ENCODE assay signal across 18 cellular contexts in the genomic region with DNA sequence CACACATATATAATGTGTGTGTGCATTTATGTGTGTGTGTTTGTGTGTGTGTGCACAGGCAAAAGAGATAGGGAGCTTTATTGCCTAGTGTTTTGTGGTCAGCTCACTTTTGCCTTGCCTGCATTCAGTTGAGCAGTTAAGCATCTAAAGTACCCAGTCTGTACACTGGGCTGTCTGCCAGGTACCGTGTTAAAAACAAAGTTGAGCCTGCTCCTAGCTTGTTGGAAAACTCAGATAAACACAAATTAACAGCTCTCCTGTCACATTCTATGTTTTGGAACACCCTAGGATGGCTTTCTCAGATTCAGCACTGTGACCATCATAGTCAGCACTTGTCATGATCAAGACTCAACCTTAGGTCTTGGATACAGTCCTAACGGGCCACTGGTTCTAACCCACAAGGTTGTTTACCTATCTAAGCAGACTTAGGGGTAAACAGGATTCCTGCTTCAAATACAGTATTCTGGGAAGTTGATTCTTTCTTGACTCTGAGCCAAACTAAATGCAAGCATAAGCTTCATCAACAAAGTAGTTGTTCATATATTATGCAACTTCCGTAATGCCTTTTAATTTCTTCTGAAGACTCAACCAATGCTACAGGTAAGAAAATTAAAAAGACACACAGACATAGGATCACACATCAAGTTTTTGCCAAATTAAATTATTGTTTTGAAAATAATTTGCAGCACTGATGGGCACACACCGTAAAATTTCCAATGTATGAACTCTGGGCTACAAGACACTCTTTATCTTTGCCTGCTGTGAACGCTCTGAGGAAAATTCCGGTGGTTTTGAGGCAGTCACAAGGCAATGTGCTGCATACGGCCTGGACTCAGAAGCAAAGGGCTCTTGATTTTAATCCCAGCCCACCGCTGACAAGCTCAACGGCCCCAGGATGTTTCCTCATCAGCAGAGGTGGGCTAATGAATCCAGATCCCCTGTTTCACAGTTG. TPM values are rescaled to one million over a fixed set of nuclear protein-coding genes. Genes with fewer than 3 reads are reported as not detected.
A peak's percentile ranks its signal among the peaks of the same experiment; 100 is the strongest.
DNase-seq lines count a peak whose midpoint lies in the region; FAIRE-seq and TF ChIP-seq lines count a peak whose summit lies in the region.
"Had no signal": no experiment of that assay in that cellular context is flagged by ENCODE, and none has a peak within 500 bp of the region (broad histone marks: within the 10 kb centered on the region; RNA-seq: fewer than 3 reads in every experiment).

No MANE protein-coding gene starts in this region.

- H4K8ac ChIP-seq in mesenchymal stem cell (ENCODE audit: low read length): no peak overlapping the region

- peak overlapping the region in 1 of 2 experiments; percentile 26 for H3K18ac ChIP-seq in mesenchymal stem cell (ENCODE audit: low read depth in 1 of 2, low read length in 2 of 2)

- H3K23ac ChIP-seq in mesenchymal stem cell (ENCODE audit: low read length in 2 of 2): no peak overlapping the region

- H3K4me1 ChIP-seq in mesenchymal stem cell (ENCODE audit: control insufficient read depth, insufficient read depth, low read depth, low read length) (peaks cover 11% of the 10 kb centered on the region), thyroid gland (no peaks in the 10 kb centered on the region)
- H3K4me1 ChIP-seq: adrenal gland, left lung had no signal

- 66% methylated on average over 8 of the region's 9 CpGs for WGBS in mesenchymal stem cell
- WGBS in thyroid gland, 2 donors: 68 to 72% methylated on average over 9 of the region's 9 CpGs

- no peak overlapping the region for H2BK120ac ChIP-seq in mesenchymal stem cell (ENCODE audit: low read depth, low read length)

- H3K9ac ChIP-seq in mesenchymal stem cell (ENCODE audit: low read length): no peak overlapping the region

- H3K79me1 ChIP-seq in mesenchymal stem cell (replicated peaks; ENCODE audit: low read length, poor library complexity, severe bottlenecking): no peaks in the 10 kb centered on the region

- H3K9me3 ChIP-seq in mesenchymal stem cell (ENCODE audit: control insufficient read depth, low read length): no peaks in the 10 kb centered on the region
- H3K9me3 ChIP-seq in thyroid gland: no peaks in the 10 kb centered on the region
- H3K9me3 ChIP-seq: adrenal gland, left lung, right atrium auricular region, thoracic aorta had no signal

- peak; percentile 75 for DNase-seq in RPMI8226
- DNase-seq in dermis blood vessel endothelial cell: peak; percentile 23
- DNase-seq in mesenchymal stem cell: peak; percentile 74
- peak; percentile 41 to 49 for DNase-seq in thyroid gland
- no peak for DNase-seq in NCI-H1092 (lab: John Stamatoyannopoulos, UW)
- no peak for DNase-seq in activated naive CD4-positive, alpha-beta T cell treated with anti-CD3 and anti-CD28 coated beads, Interleukin-2, amount 50 U/mL, for 16 hours
- DNase-seq in GM12892 (ENCODE audit: insufficient read length): no peak
- DNase-seq: adrenal gland; hippocampal formation; left lung; MM.1S; naive B cell; NCI-H2029 treated with DMSO at 0.1 percent for 48 hours; NCI-H524 treated with DMSO at 0.1 percent for 48 hours; stimulated activated CD8-positive, alpha-beta memory T cell treated with anti-CD3 and anti-CD28 coated beads, Interleukin-4, amount 100 ng/mL, for 48 hours had no signal

- no peak for TF ChIP-seq CTCF in thyroid gland (IDR thresholded peaks at IDR 0.05)

- H3K4ac ChIP-seq in mesenchymal stem cell (ENCODE audit: low read depth in 1 of 2, low read length in 2 of 2): peak overlapping the region in 1 of 2 experiments; percentile 30

- intact Hi-C loops in thyroid gland (cut with DNase I): no loop called here

- no peak overlapping the region for H3K4me2 ChIP-seq in mesenchymal stem cell (ENCODE audit: low read length, poor library complexity, severe bottlenecking)

- no peak overlapping the region for H4K91ac ChIP-seq in mesenchymal stem cell (ENCODE audit: low read length)

- H3K27ac ChIP-seq in mesenchymal stem cell (ENCODE audit: low read length, poor library complexity, severe bottlenecking): peak overlapping the region; percentile 23
- no peak overlapping the region for H3K27ac ChIP-seq in thyroid gland
- H3K27ac ChIP-seq: adrenal gland, coronary artery, left lung, right atrium auricular region, thoracic aorta had no signal

- H3K4me3 ChIP-seq in mesenchymal stem cell (ENCODE audit: insufficient read depth in 1 of 2, low read depth in 1 of 2, low read length in 2 of 2) (no peak overlapping the region), thyroid gland (replicated peaks in 1 of 3) (no peak overlapping the region)
- H3K4me3 ChIP-seq: adrenal gland, coronary artery, left lung, right atrium auricular region, thoracic aorta had no signal

- H3K14ac ChIP-seq in mesenchymal stem cell (ENCODE audit: low read length in 2 of 2): no peak overlapping the region

- TF ChIP-seq POLR2A in thyroid gland (IDR thresholded peaks at IDR 0.05): no peak
- TF ChIP-seq POLR2A in GM12892 (IDR thresholded peaks at IDR 0.05; ENCODE audit: low read depth, low read length): no peak

- no peaks in the 10 kb centered on the region for H3K36me3 ChIP-seq in mesenchymal stem cell (ENCODE audit: control insufficient read depth in 1 of 2, insufficient read depth in 2 of 2, low read depth in 1 of 2, low read length in 2 of 2)
- H3K36me3 ChIP-seq in thyroid gland: no peaks in the 10 kb centered on the region
- H3K36me3 ChIP-seq: adrenal gland, left lung, right atrium auricular region, thoracic aorta had no signal

- no peak overlapping the region for H2AK5ac ChIP-seq in mesenchymal stem cell (ENCODE audit: low read length, severe bottlenecking)

- H2BK5ac ChIP-seq in mesenchymal stem cell (ENCODE audit: low read depth, low read length, poor library complexity, severe bottlenecking): no peak overlapping the region

- H2BK12ac ChIP-seq in mesenchymal stem cell (ENCODE audit: low read length in 2 of 2): peak overlapping the region in 1 of 2 experiments; percentile 93

- no peak overlapping the region for H2BK15ac ChIP-seq in mesenchymal stem cell (ENCODE audit: low read depth, poor library complexity, severe bottlenecking)

- no peak overlapping the region for H2AFZ ChIP-seq in mesenchymal stem cell (ENCODE audit: low read depth, low read length)

- H3K27me3 ChIP-seq in mesenchymal stem cell (ENCODE audit: control insufficient read depth in 1 of 2, insufficient read depth in 1 of 2, low read length in 2 of 2) (no peaks in the 10 kb centered on the region), thyroid gland (no peaks in the 10 kb centered on the region)
- H3K27me3 ChIP-seq: adrenal gland, left lung, right atrium auricular region had no signal

- no peak for FAIRE-seq in GM12892 (lab: Jason Lieb, UNC)

RNA-seq across cellular contexts. Expression of gene CD99, which starts 11.3 kb away (rescaled TPM):
- total RNA-seq in dermis blood vessel endothelial cell: 194 and 216 TPM in 2 replicates
- 955 TPM for polyA plus RNA-seq in mesenchymal stem cell (2013, experiment 1 of 2)
- polyA plus RNA-seq in mesenchymal stem cell (2013, experiment 2 of 2): 984 TPM
- 100 to 1,000 TPM; 167 to 213 (median 179) TPM for total RNA-seq in thyroid gland
- 113 TPM for polyA plus RNA-seq in GM12892 (2012; ENCODE audit: missing spikeins)

Comparison
In these comparisons a context has a peak if more than half of its experiments do, and no peak if none do; other contexts are left out.
1. DNase-seq: peak in RPMI8226 (single experiment), dermis blood vessel endothelial cell (single experiment), mesenchymal stem cell (single experiment) and thyroid gland (2 of 2); none in NCI-H1092 (single experiment), activated naive CD4-positive, alpha-beta T cell treated with anti-CD3 and anti-CD28 coated beads, Interleukin-2, amount 50 U/mL, for 16 hours (single experiment) and GM12892 (single experiment).